In the genomic region with DNA sequence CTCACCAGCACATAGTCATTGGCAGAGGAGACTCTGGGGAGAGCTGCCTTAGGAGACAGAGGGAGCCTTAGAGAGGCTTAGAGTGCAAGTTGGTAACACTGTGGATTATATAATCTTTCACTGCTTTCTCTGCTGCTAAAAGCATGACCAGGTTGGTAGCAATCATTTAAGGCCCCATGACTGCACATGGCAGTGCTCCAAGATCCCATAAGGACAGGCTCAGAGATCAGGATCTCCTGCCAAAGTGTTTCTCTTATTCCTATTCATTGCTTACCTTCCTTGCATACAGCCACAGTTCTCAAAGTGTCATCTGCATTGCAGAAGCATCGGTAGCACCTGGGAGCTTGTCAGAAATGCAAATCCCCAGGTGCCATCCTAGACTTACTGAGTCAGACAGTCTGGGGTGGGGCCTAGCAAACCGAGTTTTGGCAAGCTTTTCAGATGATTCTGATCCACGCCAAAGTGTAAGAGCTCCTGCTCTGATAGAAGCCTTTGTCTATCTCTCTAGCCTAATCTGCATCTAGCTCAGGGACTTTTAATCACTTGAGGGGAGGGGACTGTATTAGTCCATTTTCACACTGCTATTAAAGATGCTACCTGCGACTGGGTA, we compare ENCODE assay signal across 14 cellular contexts.
"Had no signal": no experiment of that assay in that cellular context is flagged by ENCODE, and none has a peak within 500 bp of the region (broad histone marks: within the 10 kb centered on the region; RNA-seq: fewer than 3 reads in every experiment).

No MANE protein-coding gene starts in this region.

- H3K4me1 Mint-ChIP-seq: activated naive CD8-positive, alpha-beta T cell treated with anti-CD3 and anti-CD28 coated beads for 36 hours; naive thymus-derived CD8-positive, alpha-beta T cell; stimulated activated effector memory CD8-positive, alpha-beta T cell treated with anti-CD3 and anti-CD28 coated beads, Interleukin-12 subunit alpha, Interleukin-12 subunit beta, amount 100 ng/mL, for 72 hours had no signal

- DNase-seq: activated CD4-positive, alpha-beta memory T cell treated with anti-CD3 and anti-CD28 coated beads for 36 hours; activated CD4-positive, alpha-beta T cell treated with anti-CD3 and anti-CD28 coated beads for 1 hour; activated gamma-delta T cell; activated naive CD8-positive, alpha-beta T cell treated with anti-CD3 and anti-CD28 coated beads for 36 hours; activated T-cell treated with anti-CD3 and anti-CD28 coated beads, Interleukin-2, amount 50 U/mL, for 4 hours; foreskin melanocyte; mammary epithelial cell; mucosa of descending colon; naive thymus-derived CD8-positive, alpha-beta T cell; posterior cingulate gyrus; tibial artery; uterus had no signal

- ATAC-seq: activated T-cell treated with anti-CD3 and anti-CD28 coated beads, Interleukin-2, amount 50 U/mL, for 4 hours; left lobe of liver; mucosa of descending colon; naive thymus-derived CD8-positive, alpha-beta T cell; stimulated activated effector memory CD8-positive, alpha-beta T cell treated with anti-CD3 and anti-CD28 coated beads, Interleukin-12 subunit alpha, Interleukin-12 subunit beta, amount 100 ng/mL, for 72 hours had no signal

- H3K27ac Mint-ChIP-seq: activated CD4-positive, alpha-beta memory T cell treated with anti-CD3 and anti-CD28 coated beads for 36 hours; activated naive CD8-positive, alpha-beta T cell treated with anti-CD3 and anti-CD28 coated beads for 36 hours; naive thymus-derived CD8-positive, alpha-beta T cell; stimulated activated effector memory CD8-positive, alpha-beta T cell treated with anti-CD3 and anti-CD28 coated beads, Interleukin-12 subunit alpha, Interleukin-12 subunit beta, amount 100 ng/mL, for 72 hours had no signal

- H3K27me3 Mint-ChIP-seq: activated CD4-positive, alpha-beta memory T cell treated with anti-CD3 and anti-CD28 coated beads for 36 hours; activated naive CD8-positive, alpha-beta T cell treated with anti-CD3 and anti-CD28 coated beads for 36 hours had no signal

- H3K4me3 Mint-ChIP-seq: activated CD4-positive, alpha-beta memory T cell treated with anti-CD3 and anti-CD28 coated beads for 36 hours; activated naive CD8-positive, alpha-beta T cell treated with anti-CD3 and anti-CD28 coated beads for 36 hours; activated T-cell treated with anti-CD3 and anti-CD28 coated beads, Interleukin-2, amount 50 U/mL, for 4 hours; naive thymus-derived CD8-positive, alpha-beta T cell; stimulated activated effector memory CD8-positive, alpha-beta T cell treated with anti-CD3 and anti-CD28 coated beads, Interleukin-12 subunit alpha, Interleukin-12 subunit beta, amount 100 ng/mL, for 72 hours had no signal

- H3K36me3 Mint-ChIP-seq: activated CD4-positive, alpha-beta memory T cell treated with anti-CD3 and anti-CD28 coated beads for 36 hours; activated naive CD8-positive, alpha-beta T cell treated with anti-CD3 and anti-CD28 coated beads for 36 hours; stimulated activated effector memory CD8-positive, alpha-beta T cell treated with anti-CD3 and anti-CD28 coated beads, Interleukin-12 subunit alpha, Interleukin-12 subunit beta, amount 100 ng/mL, for 72 hours had no signal
